ENCODE assay signal across 23 cellular contexts in the genomic region with DNA sequence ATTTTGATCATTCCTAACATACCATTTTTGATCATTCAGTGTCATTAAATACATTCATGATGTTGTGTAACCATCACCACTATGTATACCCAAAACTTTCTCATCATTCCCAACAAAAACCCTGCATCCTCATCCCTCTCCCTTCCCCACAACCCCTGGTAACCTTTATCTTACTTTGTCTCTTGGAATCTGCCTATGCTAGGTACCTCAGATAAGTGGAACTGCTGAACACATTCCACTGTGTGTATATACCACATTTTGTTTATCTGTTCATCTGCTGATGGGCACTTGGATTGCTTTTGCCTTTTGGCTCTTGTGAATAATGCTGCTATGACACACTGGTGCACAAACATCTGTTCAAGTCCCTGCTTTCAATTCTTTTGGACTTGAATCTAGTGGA.
DNase-seq lines count a peak whose midpoint lies in the region; ATAC-seq and TF ChIP-seq lines count a peak whose summit lies in the region.
"Had no signal": no experiment of that assay in that cellular context is flagged by ENCODE, and none has a peak within 500 bp of the region (broad histone marks: within the 10 kb centered on the region; RNA-seq: fewer than 3 reads in every experiment).

No MANE protein-coding gene starts in this region.

- peak overlapping the region; percentile 23; the same call in 1 of the 2 replicates for H2BK120ac ChIP-seq in IMR-90 (ENCODE audit: low read depth, low read length)

- peaks cover 0 to 4% of the 10 kb centered on the region in 2 donors for H3K9me3 Mint-ChIP-seq in stimulated activated naive B cell treated with anti-CD40 and anti-IgM and Interleukin-4, amounts not matched to agents 10 μg/mL and 1 μg/mL and 100 μg/mL, for 72 hours

- H3K36me3 ChIP-seq in IMR-90 (ENCODE audit: control insufficient read depth, insufficient read depth, low read length) (peaks cover 20% of the 10 kb centered on the region), H7 (replicated peaks; ENCODE audit: control insufficient read depth, insufficient read depth, low read length) (peaks cover 3% of the 10 kb centered on the region)

- DNase-seq in ELR (ENCODE audit: low read depth) = peak; percentile 26
- peak; percentile 75 for DNase-seq in IMR-90
- DNase-seq in fibroblast of peridontal ligament (ENCODE audit: extremely low read depth) = peak; percentile 24
- DNase-seq in stimulated activated naive B cell treated with anti-CD40 and anti-IgM and Interleukin-4, amounts not matched to agents 10 μg/mL and 1 μg/mL and 100 μg/mL, for 72 hours = no peak
- DNase-seq in H7 = no peak
- no peak for DNase-seq in kidney glomerular epithelial cell (lab: John Stamatoyannopoulos, UW)
- DNase-seq: CD4-positive, CD25-positive, alpha-beta regulatory T cell; GOT3; MV-4-11; NCI-H1105 treated with DMSO at 0.1 percent for 48 hours; NCI-H2081; NCI-H2171; NCI-H345; NCI-H524; NCI-H774; NK-92 treated with Interleukin-12 subunit alpha and Interleukin-12 subunit beta, amount 100 ng/mL, for 24 hours; SHP77 treated with DMSO at 0.1 percent for 48 hours; SW 1271 had no signal

- H3K27me3 Mint-ChIP-seq in stimulated activated naive B cell treated with anti-CD40 and anti-IgM and Interleukin-4, amounts not matched to agents 10 μg/mL and 1 μg/mL and 100 μg/mL, for 72 hours = no peaks in the 10 kb centered on the region
- H3K27me3 Mint-ChIP-seq: CD4-positive, CD25-positive, alpha-beta regulatory T cell had no signal

- intact Hi-C loops in IMR-90 (cut with micrococcal nuclease) = no loop called here

- no peak overlapping the region for H3K27ac ChIP-seq in IMR-90 (ENCODE audit: insufficient read depth, low read length)
- H3K27ac ChIP-seq: HL-60, KMS-11, RWPE1, SK-N-MC had no signal

- H3K23ac ChIP-seq in IMR-90 (ENCODE audit: low read depth, low read length) = no peak overlapping the region

- no peak overlapping the region for H2BK15ac ChIP-seq in IMR-90 (ENCODE audit: low read depth, low read length)

- no peak overlapping the region for H4K91ac ChIP-seq in IMR-90 (ENCODE audit: insufficient read depth, low read depth, low read length)

- TF ChIP-seq RAD21 in IMR-90 (IDR thresholded peaks at IDR 0.05; ENCODE audit: low read length) = no peak

- H3K4me1 Mint-ChIP-seq in stimulated activated naive B cell treated with anti-CD40 and anti-IgM and Interleukin-4, amounts not matched to agents 10 μg/mL and 1 μg/mL and 100 μg/mL, for 72 hours = peaks cover 5 to 9% of the 10 kb centered on the region in 2 donors

- no peak overlapping the region for H3K4me3 ChIP-seq in IMR-90 (ENCODE audit: insufficient read depth, low read depth, low read length)
- H3K4me3 ChIP-seq in H7 (ENCODE audit: insufficient read depth, low read depth, low read length) = no peak overlapping the region
- H3K4me3 ChIP-seq: SK-N-MC had no signal

- POLR2A ChIA-PET in IMR-90 (lab: Charles Lee; ENCODE audit: unreplicated experiment) = no interaction called here

- no peak overlapping the region for H3K18ac ChIP-seq in IMR-90 (ENCODE audit: low read depth, low read length)

- H4K8ac ChIP-seq in IMR-90 (ENCODE audit: low read depth in 2 of 2, low read length in 2 of 2) = no peak overlapping the region

- H3K27me3 ChIP-seq in IMR-90 (ENCODE audit: control insufficient read depth, insufficient read depth, low read length) (no peaks in the 10 kb centered on the region), H7 (ENCODE audit: control insufficient read depth, insufficient read depth, low read length) (no peaks in the 10 kb centered on the region)

- dilution Hi-C loops in IMR-90 (cut with HindIII; ENCODE audit: low sequenced_read_pairs, unreplicated experiment) = no loop called here

- H3K9me1 ChIP-seq in IMR-90 (ENCODE audit: insufficient read depth, low read length) = peaks cover 35% of the 10 kb centered on the region

- H2AK9ac ChIP-seq in IMR-90 (replicated peaks; ENCODE audit: low read depth, low read length, poor library complexity) = no peak overlapping the region

- ATAC-seq in IMR-90 (ENCODE audit: low read depth) (peak; percentile 80), HG02973 (IDR thresholded peaks at IDR 0.05; ENCODE audit: unreplicated experiment) (no peak)
- no peak for ATAC-seq in stimulated activated naive B cell treated with anti-CD40 and anti-IgM and Interleukin-4, amounts not matched to agents 10 μg/mL and 1 μg/mL and 100 μg/mL, for 72 hours (replicated peaks)

- H2BK5ac ChIP-seq in IMR-90 (ENCODE audit: low read depth, low read length, poor library complexity, severe bottlenecking) = peak overlapping the region; percentile 2

- no peak for TF ChIP-seq POLR2A in IMR-90 (IDR thresholded peaks at IDR 0.05; ENCODE audit: low read depth, low read length)

- no peak overlapping the region for H3K9ac ChIP-seq in IMR-90 (ENCODE audit: low read depth, low read length)
- H3K9ac ChIP-seq: KMS-11 had no signal

- no peak overlapping the region for H4K5ac ChIP-seq in IMR-90 (ENCODE audit: low read depth, low read length)

- H3K4ac ChIP-seq in IMR-90 (ENCODE audit: low read depth, low read length) = 0 out of 2 replicates have a peak overlapping the region, but pooled peaks have one; percentile 3

- CTCF ChIA-PET in IMR-90 (lab: Yijun Ruan, JAX) = no interaction called here

- 0 out of 2 replicates have a peak, but pooled peaks cover under 1% of the 10 kb centered on the region for H4K20me1 ChIP-seq in IMR-90 (ENCODE audit: insufficient read depth, low read length)

- 0 out of 2 replicates have a peak overlapping the region, but pooled peaks have one; percentile 19 for H3K14ac ChIP-seq in IMR-90 (replicated peaks; ENCODE audit: low read depth, low read length)

- H3K4me1 ChIP-seq in IMR-90 (ENCODE audit: control insufficient read depth, insufficient read depth, low read length) = peaks cover 16% of the 10 kb centered on the region

- no peak overlapping the region for H3K4me2 ChIP-seq in IMR-90 (ENCODE audit: low read depth, low read length)
- H3K4me2 ChIP-seq: KMS-11 had no signal

- no peak overlapping the region for H3K56ac ChIP-seq in IMR-90 (ENCODE audit: extremely low read depth, insufficient read depth, low read length)

- no peaks in the 10 kb centered on the region for H3K9me3 ChIP-seq in IMR-90 (ENCODE audit: control insufficient read depth, insufficient read depth, low read length)

- no peak overlapping the region for H2BK20ac ChIP-seq in IMR-90 (ENCODE audit: low read depth, low read length)

- H3K79me1 ChIP-seq in IMR-90 (ENCODE audit: low read depth in 1 of 2, low read length in 2 of 2) = peaks cover 0 to 41% of the 10 kb centered on the region in 2 experiments; a peak in 2 of 4 replicates

- in situ Hi-C loops in IMR-90 (cut with MboI; ENCODE audit: low sequenced_read_pairs) = loop anchor here (25.0 kb wide), 1 partner anchor 682 kb away; no protein-coding TSS in a partner anchor

- H3K36me3 Mint-ChIP-seq in stimulated activated naive B cell treated with anti-CD40 and anti-IgM and Interleukin-4, amounts not matched to agents 10 μg/mL and 1 μg/mL and 100 μg/mL, for 72 hours = peaks cover 44 to 81% of the 10 kb centered on the region in 2 donors

- H3K27ac Mint-ChIP-seq in stimulated activated naive B cell treated with anti-CD40 and anti-IgM and Interleukin-4, amounts not matched to agents 10 μg/mL and 1 μg/mL and 100 μg/mL, for 72 hours = peak overlapping the region; percentile 53

- no TSS peak for BruUV-seq in IMR-90 (replicated peaks; lab: Mats Ljungman, UMichigan)

- no peak overlapping the region for H2AFZ ChIP-seq in IMR-90 (replicated peaks; ENCODE audit: low read length, poor library complexity)

- no peak overlapping the region for H3K4me3 Mint-ChIP-seq in stimulated activated naive B cell treated with anti-CD40 and anti-IgM and Interleukin-4, amounts not matched to agents 10 μg/mL and 1 μg/mL and 100 μg/mL, for 72 hours
- H3K4me3 Mint-ChIP-seq: CD4-positive, CD25-positive, alpha-beta regulatory T cell had no signal

- H2AK5ac ChIP-seq in IMR-90 (ENCODE audit: low read depth, low read length) = 0 out of 2 replicates have a peak overlapping the region, but pooled peaks have one; percentile 5

- no peak for TF ChIP-seq CTCF in IMR-90 (conservative IDR thresholded peaks at IDR 0.05; ENCODE audit: low read depth, low read length)

TF ChIP-seq in IMR-90, 13 proteins besides CTCF, POLR2A, EP300 and RAD21:
- TF ChIP-seq MAZ (IDR thresholded peaks at IDR 0.05; ENCODE audit: borderline replicate concordance, low read depth, low read length) (no peak), NFE2L2 (IDR thresholded peaks at IDR 0.05; ENCODE audit: low read depth, low read length) (no peak), RCOR1 (IDR thresholded peaks at IDR 0.05; ENCODE audit: insufficient replicate concordance, low read length) (peak; percentile 39), MAFK (IDR thresholded peaks at IDR 0.05; ENCODE audit: low read depth, low read length) (no peak; the same call in 1 of the 2 replicates), CEBPB (IDR thresholded peaks at IDR 0.05; ENCODE audit: low read depth, low read length) (peak; percentile 63; the same call in 1 of the 2 replicates)
- TF ChIP-seq, protein P1, sequence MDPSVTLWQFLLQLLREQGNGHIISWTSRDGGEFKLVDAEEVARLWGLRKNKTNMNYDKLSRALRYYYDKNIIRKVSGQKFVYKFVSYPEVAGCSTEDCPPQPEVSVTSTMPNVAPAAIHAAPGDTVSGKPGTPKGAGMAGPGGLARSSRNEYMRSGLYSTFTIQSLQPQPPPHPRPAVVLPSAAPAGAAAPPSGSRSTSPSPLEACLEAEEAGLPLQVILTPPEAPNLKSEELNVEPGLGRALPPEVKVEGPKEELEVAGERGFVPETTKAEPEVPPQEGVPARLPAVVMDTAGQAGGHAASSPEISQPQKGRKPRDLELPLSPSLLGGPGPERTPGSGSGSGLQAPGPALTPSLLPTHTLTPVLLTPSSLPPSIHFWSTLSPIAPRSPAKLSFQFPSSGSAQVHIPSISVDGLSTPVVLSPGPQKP (IDR thresholded peaks at IDR 0.05; ENCODE audit: borderline replicate concordance, low read depth, low read length) = no peak

Comparison
In these comparisons a context has a peak if more than half of its experiments do, and no peak if none do; other contexts are left out.
1. DNase-seq: peak in ELR (single experiment), IMR-90 (single experiment) and fibroblast of peridontal ligament (single experiment); none in stimulated activated naive B cell treated with anti-CD40 and anti-IgM and Interleukin-4, amounts not matched to agents 10 μg/mL and 1 μg/mL and 100 μg/mL, for 72 hours (single experiment), H7 (single experiment) and kidney glomerular epithelial cell (single experiment).